Comparison of ENCODE assay signal across 23 cellular contexts in the genomic region with DNA sequence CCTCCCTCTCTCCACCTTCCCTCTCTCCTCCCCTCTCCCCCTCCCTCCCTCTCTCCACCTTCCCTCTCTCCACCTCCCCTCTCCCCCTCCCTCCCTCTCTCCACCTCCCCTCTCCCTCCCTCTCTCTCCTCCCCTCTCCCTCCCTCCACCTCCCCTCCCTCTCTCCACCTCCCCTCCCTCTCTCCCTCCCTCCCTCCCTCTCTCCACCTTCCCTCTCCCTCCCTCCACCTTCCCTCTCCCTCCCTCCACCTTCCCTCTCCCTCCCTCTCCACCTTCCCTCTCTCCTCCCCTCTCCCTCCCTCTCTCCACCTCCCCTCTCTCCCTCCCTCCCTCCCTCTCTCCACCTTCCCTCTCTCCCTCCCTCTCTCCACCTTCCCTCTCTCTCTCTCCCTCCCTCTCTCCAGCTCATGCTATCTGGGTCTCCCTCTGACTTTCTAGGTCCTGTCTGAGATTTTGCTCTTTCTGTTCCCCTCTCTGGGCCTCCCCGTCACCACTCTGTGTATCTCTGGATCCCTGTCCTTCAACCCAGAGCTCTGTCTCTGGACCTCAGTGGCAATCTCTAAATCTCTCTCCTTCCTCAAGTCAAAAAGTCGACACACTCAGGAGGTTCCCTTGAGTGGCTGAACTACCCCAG. TPM values are rescaled to one million over a fixed set of nuclear protein-coding genes. Genes with fewer than 3 reads are reported as not detected.
DNase-seq lines count a peak whose midpoint lies in the region; ATAC-seq, FAIRE-seq and TF ChIP-seq lines count a peak whose summit lies in the region.
"Had no signal": no experiment of that assay in that cellular context is flagged by ENCODE, and none has a peak within 500 bp of the region (broad histone marks: within the 10 kb centered on the region; RNA-seq: fewer than 3 reads in every experiment).

No MANE protein-coding gene starts in this region.

- no peak for TF ChIP-seq RAD21 in H1 (IDR thresholded peaks at IDR 0.05 in 1 of 2, conservative IDR thresholded peaks at IDR 0.05 in 1 of 2; ENCODE audit: low read depth in 2 of 2, low read length in 2 of 2)

- peaks cover 7% of the 10 kb centered on the region for H3K36me3 Mint-ChIP-seq in T-helper 2 cell treated with Interferon-gamma antibody and Interleukin-4, amounts not matched to agents 5 μg/mL and 100 μg/mL, for 36 hours (ENCODE audit: low read depth)
- H3K36me3 Mint-ChIP-seq in T-helper 17 cell (ENCODE audit: low read depth) (no peaks in the 10 kb centered on the region), neural progenitor cell (peaks cover 6% of the 10 kb centered on the region)

- peaks cover 19% of the 10 kb centered on the region for H3K4me1 Mint-ChIP-seq in T-helper 2 cell treated with Interferon-gamma antibody and Interleukin-4, amounts not matched to agents 5 μg/mL and 100 μg/mL, for 36 hours (ENCODE audit: low read depth)
- H3K4me1 Mint-ChIP-seq in T-helper 17 cell (peaks cover 15% of the 10 kb centered on the region), neural progenitor cell (peaks cover 21% of the 10 kb centered on the region)

- TF ChIP-seq EP300 in H1 (IDR thresholded peaks at IDR 0.05; ENCODE audit: borderline replicate concordance in 1 of 2, low read depth in 2 of 2, low read length in 2 of 2) = no peak

- no peak overlapping the region for H3K23ac ChIP-seq in H1 (ENCODE audit: insufficient read length)

- no peak overlapping the region for H3K14ac ChIP-seq in H1 (ENCODE audit: insufficient read length)

- DNase-seq in T-helper 2 cell treated with Interferon-gamma antibody and Interleukin-4, amounts not matched to agents 5 μg/mL and 100 μg/mL, for 36 hours (ENCODE audit: low spot score) = no peak
- DNase-seq in T-helper 2 cell (no peak), T-helper 17 cell (no peak), H1 (ENCODE audit: low read depth in 1 of 2, low spot score in 2 of 2) (peak in 1 of 2 experiments; percentile 59), neural progenitor cell (ENCODE audit: low spot score) (no peak), DMS153 (lab: John Stamatoyannopoulos, UW) (no peak)
- DNase-seq: activated T-cell treated with anti-CD3 and anti-CD28 coated beads, Interleukin-2, amount 50 U/mL, for 1 hour; Caco-2; kidney glomerular epithelial cell; mammary epithelial cell; spleen; stimulated activated CD4-positive, alpha-beta T cell treated with anti-CD3 and anti-CD28 coated beads, Interleukin-4, amount 100 ng/mL, for 24 hours; T-helper 9 cell had no signal

- no peak overlapping the region for H3K27ac ChIP-seq in H1 (ENCODE audit: low read depth, low read length)
- no peak overlapping the region for H3K27ac ChIP-seq in neural progenitor cell
- H3K27ac ChIP-seq: gastroesophageal sphincter, SJSA1, spleen, tibial nerve had no signal

- no peak overlapping the region for H2BK20ac ChIP-seq in H1 (ENCODE audit: low read length)

- H3K4me2 ChIP-seq in H1 (ENCODE audit: insufficient read depth in 1 of 2, low read depth in 2 of 2, low read length in 2 of 2) (no peak overlapping the region), neural progenitor cell (no peak overlapping the region)

- POLR2A ChIA-PET in H1 (lab: Charles Lee; ENCODE audit: partially characterized antibody) = interaction anchor here (1.0 to 15.7 kb wide), 9 partner anchors 8 to 183 kb away, joined by 3 to 348 read pairs (median 8); a partner anchor contains a TSS

- H2BK15ac ChIP-seq in H1 (ENCODE audit: low read length) = no peak overlapping the region

- no peak overlapping the region for H4K91ac ChIP-seq in H1 (replicated peaks; ENCODE audit: insufficient read length, low read length)

- 0 out of 2 replicates have a peak overlapping the region, but pooled peaks have one; percentile 39 for H2AK5ac ChIP-seq in H1 (ENCODE audit: low read depth, low read length)

- H3K4ac ChIP-seq in H1 (replicated peaks; ENCODE audit: insufficient read length, low read depth, low read length) = no peak overlapping the region

- WGBS in H1 (ENCODE audit: extremely low coverage in 1 of 2, insufficient coverage in 1 of 2, insufficient read length in 1 of 2, insufficient replicate concordance in 2 of 2, low coverage in 1 of 2, low lambda C conversion rate in 2 of 2, missing lambda C conversion rate in 1 of 2), 2 experiments = 52% methylated on average over 2 of the region's 2 CpGs; no CpG with 5 or more reads in 1 of the 2 experiments

- peaks cover 17% of the 10 kb centered on the region for H3K23me2 ChIP-seq in H1 (ENCODE audit: low read depth, low read length)

- H3F3A ChIP-seq in neural progenitor cell (ENCODE audit: low read depth) = peaks cover 19% of the 10 kb centered on the region

- no peak overlapping the region for H3K56ac ChIP-seq in H1 (replicated peaks; ENCODE audit: insufficient read length, low read depth, low read length)

- no peak for TF ChIP-seq POLR2A in H1 (IDR thresholded peaks at IDR 0.05; ENCODE audit: control extremely low read depth in 1 of 2, low read depth in 2 of 2, low read length in 2 of 2)

- FAIRE-seq in H1 (lab: Jason Lieb, UNC) = no peak
- FAIRE-seq: A204.1, HepG2 had no signal

- H3K79me2 ChIP-seq in H1 (ENCODE audit: control insufficient read depth in 1 of 2, insufficient read depth in 2 of 2, low read length in 2 of 2) = peaks cover 5 to 12% of the 10 kb centered on the region in 2 experiments; a peak in 3 of 4 replicates
- H3K79me2 ChIP-seq in neural progenitor cell (ENCODE audit: low read depth) = peaks cover 14% of the 10 kb centered on the region

- ATAC-seq in T-helper 17 cell (no peak), GM21515 (IDR thresholded peaks at IDR 0.05; ENCODE audit: unreplicated experiment) (no peak)
- no peak for ATAC-seq in activated CD4-positive, CD25-positive, alpha-beta regulatory T cell treated with anti-CD3 and anti-CD28 coated beads, Interleukin-2, amount 50 U/mL, for 24 hours
- ATAC-seq: gastroesophageal sphincter had no signal

- peak overlapping the region; percentile 73 for H3K27ac Mint-ChIP-seq in T-helper 2 cell treated with Interferon-gamma antibody and Interleukin-4, amounts not matched to agents 5 μg/mL and 100 μg/mL, for 36 hours
- H3K27ac Mint-ChIP-seq in T-helper 17 cell = peak overlapping the region; percentile 87
- peak overlapping the region; percentile 79 for H3K27ac Mint-ChIP-seq in neural progenitor cell
- H3K27ac Mint-ChIP-seq: stimulated activated naive CD8-positive, alpha-beta T cell treated with anti-CD3 and anti-CD28 coated beads, Interleukin-15, Interleukin-2, amounts not matched to agents 100 ng/mL and 50 ng/mL, for 24 hours had no signal

- H3K79me1 ChIP-seq in H1 (ENCODE audit: low read depth, low read length) = peaks cover 2% of the 10 kb centered on the region; the same call in 1 of the 2 replicates

- H3K36me3 ChIP-seq in H1 (ENCODE audit: control insufficient read depth in 2 of 4, insufficient read depth in 4 of 4, low read length in 3 of 4) = peaks cover 8 to 28% (median 10%) of the 10 kb centered on the region in 4 experiments; a peak in 7 of 8 replicates
- no peaks in the 10 kb centered on the region for H3K36me3 ChIP-seq in neural progenitor cell

- H3K9ac ChIP-seq in H1 (replicated peaks in 1 of 4; ENCODE audit: extremely low read depth in 1 of 4, low read depth in 3 of 4, low read length in 3 of 4) (no peak overlapping the region), neural progenitor cell (no peak overlapping the region)

- TF ChIP-seq CTCF in H1 (IDR thresholded peaks at IDR 0.05; ENCODE audit: control extremely low read depth in 1 of 3, insufficient read depth in 1 of 3, low read depth in 1 of 3, low read length in 3 of 3) (no peak), neural progenitor cell (IDR thresholded peaks at IDR 0.05) (no peak)

- no peak overlapping the region for H3K4me3 Mint-ChIP-seq in T-helper 2 cell treated with Interferon-gamma antibody and Interleukin-4, amounts not matched to agents 5 μg/mL and 100 μg/mL, for 36 hours
- peak overlapping the region; percentile 63 for H3K4me3 Mint-ChIP-seq in T-helper 17 cell
- H3K4me3 Mint-ChIP-seq in neural progenitor cell = peak overlapping the region; percentile 45
- H3K4me3 Mint-ChIP-seq: activated naive CD4-positive, alpha-beta T cell treated with anti-CD3 and anti-CD28 coated beads, Interleukin-2, amount 10 ng/mL, durations not matched to agents 7 days and 5 days; stimulated activated naive CD8-positive, alpha-beta T cell treated with anti-CD3 and anti-CD28 coated beads, Interleukin-15, Interleukin-2, amounts not matched to agents 100 ng/mL and 50 ng/mL, for 24 hours had no signal

- CTCF ChIA-PET in H1 (lab: Charles Lee; ENCODE audit: partially characterized antibody) = no interaction called here

- no peaks in the 10 kb centered on the region for H3K9me3 ChIP-seq in T-helper 17 cell (ENCODE audit: control insufficient read depth, low read length, poor library complexity, severe bottlenecking)
- H3K9me3 ChIP-seq in H1 (ENCODE audit: insufficient read depth in 2 of 2, low read depth in 1 of 2, low read length in 1 of 2) = peaks cover 3 to 10% of the 10 kb centered on the region in 2 experiments; a peak in 3 of 4 replicates
- H3K9me3 ChIP-seq in neural progenitor cell (ENCODE audit: low read depth) = no peaks in the 10 kb centered on the region
- H3K9me3 ChIP-seq: BE2C, Caco-2, gastroesophageal sphincter, SJSA1, spleen, tibial nerve had no signal

- H3K4me3 ChIP-seq in H1 (ENCODE audit: extremely low read depth in 1 of 4, insufficient read depth in 2 of 4, low read depth in 3 of 4, low read length in 4 of 4) (no peak overlapping the region), neural progenitor cell (no peak overlapping the region)
- H3K4me3 ChIP-seq: gastroesophageal sphincter, SJSA1, spleen, tibial nerve had no signal

- H3K27me3 ChIP-seq in H1 (replicated peaks in 1 of 4; ENCODE audit: control insufficient read depth in 3 of 4, extremely low read depth in 1 of 4, insufficient read depth in 3 of 4, low read length in 3 of 4) (no peaks in the 10 kb centered on the region), neural progenitor cell (peaks cover 4% of the 10 kb centered on the region)
- H3K27me3 ChIP-seq: BE2C, gastroesophageal sphincter, SJSA1, spleen, tibial nerve had no signal

- H4K8ac ChIP-seq in H1 (ENCODE audit: extremely low read depth, insufficient read depth, low read length) = no peak overlapping the region

- H3K27me3 Mint-ChIP-seq in T-helper 2 cell treated with Interferon-gamma antibody and Interleukin-4, amounts not matched to agents 5 μg/mL and 100 μg/mL, for 36 hours (ENCODE audit: low read depth) = no peaks in the 10 kb centered on the region
- H3K27me3 Mint-ChIP-seq in T-helper 17 cell = no peaks in the 10 kb centered on the region
- peaks cover 13% of the 10 kb centered on the region for H3K27me3 Mint-ChIP-seq in neural progenitor cell (ENCODE audit: insufficient read depth, low read depth)
- H3K27me3 Mint-ChIP-seq: stimulated activated naive CD8-positive, alpha-beta T cell treated with anti-CD3 and anti-CD28 coated beads, Interleukin-15, Interleukin-2, amounts not matched to agents 100 ng/mL and 50 ng/mL, for 24 hours had no signal

- no peaks in the 10 kb centered on the region for H3K9me3 Mint-ChIP-seq in T-helper 2 cell treated with Interferon-gamma antibody and Interleukin-4, amounts not matched to agents 5 μg/mL and 100 μg/mL, for 36 hours
- no peaks in the 10 kb centered on the region for H3K9me3 Mint-ChIP-seq in neural progenitor cell
- H3K9me3 Mint-ChIP-seq: stimulated activated naive CD8-positive, alpha-beta T cell treated with anti-CD3 and anti-CD28 coated beads, Interleukin-15, Interleukin-2, amounts not matched to agents 100 ng/mL and 50 ng/mL, for 24 hours had no signal

- H2BK12ac ChIP-seq in H1 (ENCODE audit: low read depth, low read length) = 0 out of 2 replicates have a peak overlapping the region, but pooled peaks have one; percentile 60

- peaks cover 0 to 11% (median 5%) of the 10 kb centered on the region in 4 experiments; a peak in 5 of 7 replicates for H3K4me1 ChIP-seq in H1 (replicated peaks in 1 of 4; ENCODE audit: control insufficient read depth in 3 of 4, insufficient read depth in 4 of 4, low read length in 3 of 4)
- H3K4me1 ChIP-seq in neural progenitor cell = peaks cover 6% of the 10 kb centered on the region
- H3K4me1 ChIP-seq: BE2C had no signal

- no peak overlapping the region for H2BK120ac ChIP-seq in H1 (replicated peaks; ENCODE audit: low read depth, low read length)

- no peak overlapping the region; the same call in 1 of the 2 replicates for H3K18ac ChIP-seq in H1 (ENCODE audit: extremely low read depth, low read length)

- H4K5ac ChIP-seq in H1 (ENCODE audit: insufficient read length, low read depth, low read length) = no peak overlapping the region

- H4K20me1 ChIP-seq in H1 (replicated peaks in 1 of 2; ENCODE audit: control insufficient read depth in 1 of 2, insufficient read depth in 2 of 2, low read length in 2 of 2) (peaks cover 1 to 10% of the 10 kb centered on the region in 2 experiments), neural progenitor cell (ENCODE audit: low read depth) (peaks cover 12% of the 10 kb centered on the region)

- H2BK5ac ChIP-seq in H1 (ENCODE audit: low read depth, low read length) = no peak overlapping the region; the same call in 1 of the 2 replicates

- H2AFZ ChIP-seq in H1 (ENCODE audit: low read length) (no peak overlapping the region), neural progenitor cell (replicated peaks) (no peak overlapping the region)

RNA-seq across cellular contexts. Expression of a gene that starts 3.5 kb away (rescaled TPM):
- total RNA-seq in T-helper 17 cell = 10 to 100 TPM; 44.5 to 45.4 TPM
- total RNA-seq in H1 (2021; fragmentation: NEBNext Ultra II Directional; extraction: Animal tissue kit (Norgen Biotek cat#: 25700)) = 82.9 and 86.4 TPM in 2 replicates
- polyA plus RNA-seq in H1 (2011; rRNA removed) = 21.2 and 44.0 TPM in 2 replicates
- 21.1 TPM for polyA plus RNA-seq in H1 (2011; cell fraction: cytosol; rRNA removed)
- polyA plus RNA-seq in H1 (2011; cell fraction: nucleus; rRNA removed) = 40.7 TPM
- polyA plus RNA-seq in H1 (2012, experiment 1 of 2) = 58.4 to 80.0 TPM (median 76.9 TPM) in 4 replicates
- 81.1 TPM for polyA plus RNA-seq in H1 (2012, experiment 2 of 2)
- polyA plus RNA-seq in H1 (2013, experiment 1 of 2) = 59.8 TPM
- 58.6 TPM for polyA plus RNA-seq in H1 (2013, experiment 2 of 2)
- polyA minus RNA-seq in H1 (2011; rRNA and poly(A)+ RNA removed) = 17.1 and 29.0 TPM in 2 replicates
- polyA minus RNA-seq in H1 (2011; cell fraction: cytosol; rRNA and poly(A)+ RNA removed) = 47.1 TPM
- polyA minus RNA-seq in H1 (2011; cell fraction: nucleus; rRNA and poly(A)+ RNA removed) = 17.9 TPM
- 23.2 and 29.4 TPM in 2 replicates for total RNA-seq in neural progenitor cell (ENCODE audit: low replicate concordance)

RNA-seq across cellular contexts. Expression of a gene that starts 18.5 kb away (rescaled TPM):
- total RNA-seq in T-helper 17 cell (10 to 100 TPM; 49.4 to 56.8 TPM), neural progenitor cell (ENCODE audit: low replicate concordance) (62.0 and 64.4 TPM in 2 replicates)
- 89.5 and 97.4 TPM in 2 replicates for total RNA-seq in H1 (2021; fragmentation: NEBNext Ultra II Directional; extraction: Animal tissue kit (Norgen Biotek cat#: 25700))
- 51.1 and 67.1 TPM in 2 replicates for polyA plus RNA-seq in H1 (2011; rRNA removed)
- 70.4 TPM for polyA plus RNA-seq in H1 (2011; cell fraction: cytosol; rRNA removed)
- polyA plus RNA-seq in H1 (2011; cell fraction: nucleus; rRNA removed) = 84.9 TPM
- polyA plus RNA-seq in H1 (2012, experiment 1 of 2) = 66.4 to 104 TPM (median 101 TPM) in 4 replicates
- 45.9 TPM for polyA plus RNA-seq in H1 (2012, experiment 2 of 2)
- polyA plus RNA-seq in H1 (2013, experiment 1 of 2) = 64.0 TPM
- 67.0 TPM for polyA plus RNA-seq in H1 (2013, experiment 2 of 2)
- polyA minus RNA-seq in H1 (2011; rRNA and poly(A)+ RNA removed) = 28.2 and 36.3 TPM in 2 replicates
- polyA minus RNA-seq in H1 (2011; cell fraction: cytosol; rRNA and poly(A)+ RNA removed) = 28.2 TPM
- 21.2 TPM for polyA minus RNA-seq in H1 (2011; cell fraction: nucleus; rRNA and poly(A)+ RNA removed)

RNA-seq across cellular contexts. Expression of a gene that starts 18.6 kb away (rescaled TPM):
- 10 to 100 TPM; 14.9 TPM for total RNA-seq in T-helper 17 cell
- total RNA-seq in H1 (2021; fragmentation: NEBNext Ultra II Directional; extraction: Animal tissue kit (Norgen Biotek cat#: 25700)) = 17.7 TPM in 2 replicates
- polyA plus RNA-seq in H1 (2011; rRNA removed) = 10.4 and 17.3 TPM in 2 replicates
- polyA plus RNA-seq in H1 (2011; cell fraction: cytosol; rRNA removed) = 17.4 TPM
- 10.2 TPM for polyA plus RNA-seq in H1 (2011; cell fraction: nucleus; rRNA removed)
- 15.9 to 18.4 TPM (median 17.5 TPM) in 4 replicates for polyA plus RNA-seq in H1 (2012, experiment 1 of 2)
- 9.4 TPM for polyA plus RNA-seq in H1 (2012, experiment 2 of 2)
- polyA plus RNA-seq in H1 (2013, experiment 1 of 2) = 9.3 TPM
- polyA plus RNA-seq in H1 (2013, experiment 2 of 2) = 9.8 TPM
- polyA minus RNA-seq in H1 (2011; rRNA and poly(A)+ RNA removed) = 1.9 and 2.1 TPM in 2 replicates
- polyA minus RNA-seq in H1 (2011; cell fraction: cytosol; rRNA and poly(A)+ RNA removed) = 7.4 TPM
- 7.3 TPM for polyA minus RNA-seq in H1 (2011; cell fraction: nucleus; rRNA and poly(A)+ RNA removed)
- total RNA-seq in neural progenitor cell (ENCODE audit: low replicate concordance) = 9.4 and 18.0 TPM in 2 replicates

RNA-seq across cellular contexts. Expression of a gene that starts 25.4 kb away (rescaled TPM):
- total RNA-seq in T-helper 17 cell (1 to 10 TPM; 8.0 to 9.0 TPM), neural progenitor cell (ENCODE audit: low replicate concordance) (2.7 and 5.4 TPM in 2 replicates)
- total RNA-seq in H1 (2021; fragmentation: NEBNext Ultra II Directional; extraction: Animal tissue kit (Norgen Biotek cat#: 25700)) = 4.4 and 4.6 TPM in 2 replicates
- 1.2 and 1.5 TPM in 2 replicates for polyA plus RNA-seq in H1 (2011; rRNA removed)
- 2.4 TPM for polyA plus RNA-seq in H1 (2011; cell fraction: cytosol; rRNA removed)
- 2.1 TPM for polyA plus RNA-seq in H1 (2011; cell fraction: nucleus; rRNA removed)
- 3.9 to 5.0 TPM (median 4.4 TPM) in 4 replicates for polyA plus RNA-seq in H1 (2012, experiment 1 of 2)
- polyA plus RNA-seq in H1 (2012, experiment 2 of 2) = 2.5 TPM
- 4.3 TPM for polyA plus RNA-seq in H1 (2013, experiment 1 of 2)
- 4.5 TPM for polyA plus RNA-seq in H1 (2013, experiment 2 of 2)
- 0.10 and 0.25 TPM in 2 replicates for polyA minus RNA-seq in H1 (2011; rRNA and poly(A)+ RNA removed)
- polyA minus RNA-seq in H1 (2011; cell fraction: cytosol; rRNA and poly(A)+ RNA removed) = 0.95 TPM
- 1.6 TPM for polyA minus RNA-seq in H1 (2011; cell fraction: nucleus; rRNA and poly(A)+ RNA removed)

RNA-seq across cellular contexts. Expression of a gene that starts 31.4 kb away (rescaled TPM):
- 10 to 100 TPM; 49.9 to 54.6 TPM for total RNA-seq in T-helper 17 cell
- 175 and 177 TPM in 2 replicates for total RNA-seq in H1 (2021; fragmentation: NEBNext Ultra II Directional; extraction: Animal tissue kit (Norgen Biotek cat#: 25700))
- polyA plus RNA-seq in H1 (2011; rRNA removed) = 208 and 294 TPM in 2 replicates
- 162 TPM for polyA plus RNA-seq in H1 (2011; cell fraction: cytosol; rRNA removed)
- 152 TPM for polyA plus RNA-seq in H1 (2011; cell fraction: nucleus; rRNA removed)
- polyA plus RNA-seq in H1 (2012, experiment 1 of 2) = 315 to 383 TPM (median 326 TPM) in 4 replicates
- polyA plus RNA-seq in H1 (2012, experiment 2 of 2) = 395 TPM
- 842 TPM for polyA plus RNA-seq in H1 (2013, experiment 1 of 2)
- polyA plus RNA-seq in H1 (2013, experiment 2 of 2) = 873 TPM
- 56.9 and 81.7 TPM in 2 replicates for polyA minus RNA-seq in H1 (2011; rRNA and poly(A)+ RNA removed)
- 256 TPM for polyA minus RNA-seq in H1 (2011; cell fraction: cytosol; rRNA and poly(A)+ RNA removed)
- polyA minus RNA-seq in H1 (2011; cell fraction: nucleus; rRNA and poly(A)+ RNA removed) = 60.9 TPM
- total RNA-seq in neural progenitor cell (ENCODE audit: low replicate concordance) = 40.3 and 75.9 TPM in 2 replicates
